17 cellular contexts compared by ENCODE assay signal in the genomic region with DNA sequence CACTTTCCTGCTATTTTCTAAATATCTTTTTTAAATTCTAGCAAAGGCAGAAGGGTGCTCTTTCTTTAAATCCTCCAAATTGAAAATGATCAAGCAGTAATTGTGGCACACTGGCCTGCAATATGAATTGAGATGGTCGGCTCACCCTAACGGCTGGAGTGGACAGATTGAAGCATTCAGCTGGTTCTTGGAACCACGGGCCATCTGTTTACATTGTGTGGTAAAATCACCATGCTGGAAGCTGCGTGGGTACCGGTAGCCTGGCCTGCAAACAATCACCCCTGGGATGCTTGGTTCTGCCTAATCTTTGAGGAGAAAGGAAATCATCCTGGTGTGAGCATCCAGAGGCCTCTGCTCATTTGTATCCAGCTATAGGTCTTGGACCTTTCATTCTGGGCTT.
DNase-seq lines count a peak whose midpoint lies in the region; ATAC-seq and TF ChIP-seq lines count a peak whose summit lies in the region.
"Had no signal": no experiment of that assay in that cellular context is flagged by ENCODE, and none has a peak within 500 bp of the region (broad histone marks: within the 10 kb centered on the region; RNA-seq: fewer than 3 reads in every experiment).

No MANE protein-coding gene starts in this region.

- no peaks in the 10 kb centered on the region for H3F3A ChIP-seq in smooth muscle cell (ENCODE audit: low read depth)

- H3K9me3 ChIP-seq in smooth muscle cell (replicated peaks; ENCODE audit: low read depth), result no peaks in the 10 kb centered on the region

- H3K27me3 ChIP-seq in smooth muscle cell (ENCODE audit: low read depth), result no peaks in the 10 kb centered on the region

- no peak overlapping the region for H3K4me3 ChIP-seq in smooth muscle cell
- H3K4me3 ChIP-seq: GM23248, K562 had no signal

- TF ChIP-seq CTCF in smooth muscle cell (IDR thresholded peaks at IDR 0.05; ENCODE audit: borderline replicate concordance, insufficient read depth, poor library complexity, severe bottlenecking), result no peak

- no peaks in the 10 kb centered on the region for H3K36me3 ChIP-seq in smooth muscle cell (ENCODE audit: low read depth)

- WGBS in smooth muscle cell (ENCODE audit: low lambda C conversion rate), result 94% methylated on average over 5 of the region's 5 CpGs

- no peak overlapping the region for H3K9ac ChIP-seq in smooth muscle cell (ENCODE audit: low read depth)
- H3K9ac ChIP-seq: GM23248 had no signal

- peak overlapping the region; percentile 11 for H3K4me2 ChIP-seq in smooth muscle cell

- no peak overlapping the region for H3K27ac ChIP-seq in smooth muscle cell (ENCODE audit: low read depth)
- H3K27ac ChIP-seq: C4-2B, GM23248 had no signal

- no peaks in the 10 kb centered on the region for H3K79me2 ChIP-seq in smooth muscle cell (ENCODE audit: low read depth)

- peak; percentile 66 for DNase-seq in DMS 273 (lab: John Stamatoyannopoulos, UW; ENCODE audit: unreplicated experiment)
- DNase-seq in NCI-H1930 (lab: John Stamatoyannopoulos, UW), result peak; percentile 20 to 32
- DNase-seq in cerebellum (ENCODE audit: low spot score), result peak; percentile 31
- DNase-seq in smooth muscle cell (lab: John Stamatoyannopoulos, UW; ENCODE audit: unreplicated experiment), result no peak
- DNase-seq in T-helper 1 cell, result no peak
- no peak for DNase-seq in SHP77 treated with DMSO at 0.1 percent for 48 hours (lab: John Stamatoyannopoulos, UW)
- DNase-seq: GF-D8, HCEC 1CT, NCI-H2171 treated with DMSO at 0.1 percent for 48 hours, NCI-H446, NCI-H774, SIG-M5 had no signal

- ATAC-seq in HG02798 (IDR thresholded peaks at IDR 0.05; ENCODE audit: poor library complexity, unreplicated experiment), result no peak
- ATAC-seq: K562, SK-N-SH treated with all-trans-retinoic acid at 6 μM for 48 hours had no signal

- H4K20me1 ChIP-seq in smooth muscle cell (ENCODE audit: low read depth), result no peaks in the 10 kb centered on the region

- H3K4me1 ChIP-seq in smooth muscle cell (ENCODE audit: low read depth), result peaks cover 46% of the 10 kb centered on the region

- H2AFZ ChIP-seq in smooth muscle cell (ENCODE audit: low read depth), result no peak overlapping the region
- H2AFZ ChIP-seq: GM23248 had no signal

Comparison
In these comparisons a context has a peak if more than half of its experiments do, and no peak if none do; other contexts are left out.
1. DNase-seq: peak in DMS 273 (single experiment), NCI-H1930 (2 of 2) and cerebellum (single experiment); none in smooth muscle cell (single experiment), T-helper 1 cell (0 of 5) and SHP77 treated with DMSO at 0.1 percent for 48 hours (single experiment).